Comparison of ENCODE assay signal across 9 cellular contexts in the genomic region with DNA sequence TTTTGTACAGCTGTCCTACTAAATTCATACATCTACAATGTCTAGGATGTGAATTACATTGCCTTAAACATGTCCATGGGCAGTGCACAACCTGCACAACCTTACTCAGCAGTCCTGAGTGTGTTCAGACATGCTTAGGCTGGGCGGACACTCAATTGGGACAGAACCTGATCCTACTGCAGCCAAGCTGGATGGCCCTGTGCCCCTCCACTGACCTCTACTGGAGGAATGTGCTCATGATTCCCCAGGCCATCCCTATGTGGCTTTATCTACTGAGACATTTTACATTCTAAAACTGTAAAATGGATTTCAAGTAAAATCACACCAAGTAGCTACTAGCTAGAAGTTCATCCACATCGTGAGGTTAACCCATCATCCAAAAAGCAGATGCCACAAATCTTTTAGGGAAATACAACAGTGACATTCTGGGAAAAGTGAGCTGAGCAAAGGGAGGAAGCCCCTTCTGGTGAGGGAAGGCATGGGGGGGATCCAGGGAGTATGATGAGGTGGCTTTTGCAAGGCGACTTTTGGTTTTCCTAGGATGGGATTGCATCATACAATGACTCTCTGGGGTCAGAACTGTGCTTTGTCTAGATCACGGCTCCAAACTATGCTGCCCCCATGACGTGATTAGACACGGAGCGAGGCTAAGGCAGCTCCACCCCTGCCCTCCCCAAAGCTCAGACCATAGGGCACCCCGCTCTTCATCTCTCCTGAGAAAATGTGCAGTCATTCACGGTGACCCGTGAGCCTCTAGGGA.
A peak's percentile ranks its signal among the peaks of the same experiment; 100 is the strongest.
DNase-seq lines count a peak whose midpoint lies in the region; ATAC-seq and TF ChIP-seq lines count a peak whose summit lies in the region.
"Had no signal": no experiment of that assay in that cellular context is flagged by ENCODE, and none has a peak within 500 bp of the region (broad histone marks: within the 10 kb centered on the region; RNA-seq: fewer than 3 reads in every experiment).

No MANE protein-coding gene starts in this region.

- H3K27me3 ChIP-seq in AG04450 (ENCODE audit: control insufficient read depth, insufficient read depth, low read length) (no peaks in the 10 kb centered on the region), GM23248 (replicated peaks; ENCODE audit: insufficient read depth) (no peaks in the 10 kb centered on the region)

- CTCF ChIA-PET in AG04450 (lab: Charles Lee) (interaction anchor here (0.6 to 1.3 kb wide), 5 partner anchors 124 to 335 kb away, joined by 3 to 8 read pairs (median 3); no protein-coding TSS in a partner anchor), RWPE1 (lab: Yijun Ruan, JAX) (interaction anchor here (0.6 to 1.2 kb wide), 3 partner anchors 247 to 1451 kb away, joined by 4 to 8 read pairs (median 4); no protein-coding TSS in a partner anchor)

- no peaks in the 10 kb centered on the region for H4K20me1 ChIP-seq in GM23248 (ENCODE audit: insufficient read depth)

- H3K4me2 ChIP-seq in GM23248 (ENCODE audit: unreplicated experiment): no peak overlapping the region

- H3K4me1 ChIP-seq in GM23248 (ENCODE audit: insufficient read depth): no peaks in the 10 kb centered on the region

- DNase-seq in AG04450 (ENCODE audit: low read depth, low spot score) (no peak), GM23248 (peak; percentile 60), RWPE1 (ENCODE audit: low spot score) (peak; percentile 43), glomerular visceral epithelial cell (ENCODE audit: extremely low spot score) (peak; percentile 30), AML-193 (lab: John Stamatoyannopoulos, UW) (no peak), NCI-H2081 (lab: John Stamatoyannopoulos, UW) (no peak), LoVo (ENCODE audit: low spot score) (no peak)
- DNase-seq: stimulated activated CD4-positive, alpha-beta T cell treated with anti-CD3 and anti-CD28 coated beads, Interleukin-4, amount 100 ng/mL, for 1 hour had no signal

- H3K9ac ChIP-seq in GM23248: no peak overlapping the region

- peaks cover 15% of the 10 kb centered on the region for H3K9me3 ChIP-seq in AG04450 (ENCODE audit: control insufficient read depth, insufficient read depth, low read length)
- no peaks in the 10 kb centered on the region for H3K9me3 ChIP-seq in GM23248 (ENCODE audit: low read depth)

- no peaks in the 10 kb centered on the region for H3K79me2 ChIP-seq in GM23248 (ENCODE audit: insufficient read depth)

- POLR2A ChIA-PET in AG04450 (lab: Yijun Ruan, JAX) (no interaction called here), RWPE1 (lab: Yijun Ruan, JAX; ENCODE audit: low non-redundant PET) (no interaction called here)

- no peak overlapping the region for H2AFZ ChIP-seq in GM23248

- no peaks in the 10 kb centered on the region for H3K36me3 ChIP-seq in GM23248 (ENCODE audit: low read depth)

- no peaks in the 10 kb centered on the region for H3K9me2 ChIP-seq in GM23248 (ENCODE audit: insufficient read depth)

- H3K27ac ChIP-seq in AG04450 (ENCODE audit: low read depth, low read length) (no peak overlapping the region), GM23248 (no peak overlapping the region), RWPE1 (no peak overlapping the region)

- in situ Hi-C loops in GM23248 (cut with MboI): loop anchor here (25.0 kb wide), 1 partner anchor 568 kb away; no protein-coding TSS in a partner anchor

- H3F3A ChIP-seq in GM23248 (ENCODE audit: insufficient read depth): no peaks in the 10 kb centered on the region

- 61 to 75% methylated on average over 9 to 10 of the region's 10 CpGs for WGBS in GM23248 (ENCODE audit: low coverage in 1 of 2, low lambda C conversion rate in 2 of 2, missing lambda C conversion rate in 2 of 2), 2 experiments

- no peak for ATAC-seq in HG02763 (IDR thresholded peaks at IDR 0.05; ENCODE audit: unreplicated experiment)

- H3K4me3 ChIP-seq in AG04450 (ENCODE audit: low read depth, low read length): no peak overlapping the region
- no peak overlapping the region for H3K4me3 ChIP-seq in GM23248

- TF ChIP-seq CTCF in AG04450 (IDR thresholded peaks at IDR 0.05; ENCODE audit: low read depth, low read length) (peak; percentile 54), RWPE1 (conservative IDR thresholded peaks at IDR 0.05; ENCODE audit: low read depth) (no peak; the same call in 1 of the 2 replicates)

Comparison
In these comparisons a context has a peak if more than half of its experiments do, and no peak if none do; other contexts are left out.
1. DNase-seq: peak in GM23248 (single experiment), RWPE1 (single experiment) and glomerular visceral epithelial cell (single experiment); none in AG04450 (single experiment), AML-193 (0 of 2), NCI-H2081 (0 of 2) and LoVo (single experiment).